In the genomic region with DNA sequence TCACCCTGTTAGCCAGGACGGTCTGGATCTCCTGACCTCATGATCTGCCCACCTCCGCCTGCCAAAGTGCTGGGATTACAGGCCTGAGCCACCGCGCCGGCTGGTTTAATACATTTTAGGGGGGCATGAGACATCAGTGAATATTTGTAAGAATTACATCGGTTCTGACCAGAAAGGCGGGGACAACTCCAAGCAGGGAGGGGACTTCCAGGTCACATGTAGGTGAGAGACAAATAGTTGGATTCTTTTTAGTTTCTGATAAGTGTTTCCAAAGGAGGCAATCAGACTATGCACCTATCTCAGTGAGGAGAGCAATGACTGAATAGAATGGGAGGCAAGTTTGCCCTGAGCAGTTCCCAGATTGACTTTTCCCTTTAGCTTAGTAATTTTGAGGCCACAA, we compare ENCODE assay signal across 13 cellular contexts. TPM values are rescaled to one million over a fixed set of nuclear protein-coding genes. Genes with fewer than 3 reads are reported as not detected.
DNase-seq lines count a peak whose midpoint lies in the region; ATAC-seq and TF ChIP-seq lines count a peak whose summit lies in the region.
"Had no signal": no experiment of that assay in that cellular context is flagged by ENCODE, and none has a peak within 500 bp of the region (broad histone marks: within the 10 kb centered on the region; RNA-seq: fewer than 3 reads in every experiment).

No MANE protein-coding gene starts in this region.

- no peak for TF ChIP-seq CTCF in OCI-LY3 (IDR thresholded peaks at IDR 0.05; ENCODE audit: low read depth, low read length)
- no peak for TF ChIP-seq CTCF in progenitor cell of endocrine pancreas (IDR thresholded peaks at IDR 0.05; ENCODE audit: unreplicated experiment)

- H3K4me1 ChIP-seq in OCI-LY3 (ENCODE audit: low read length) = peaks cover 36% of the 10 kb centered on the region

- H3K27me3 Mint-ChIP-seq in activated T-cell treated with anti-CD3 and anti-CD28 coated beads, Interleukin-2, amount 50 U/mL, for 4 hours (ENCODE audit: low read depth) = no peaks in the 10 kb centered on the region
- no peaks in the 10 kb centered on the region for H3K27me3 Mint-ChIP-seq in central memory CD8-positive, alpha-beta T cell
- H3K27me3 Mint-ChIP-seq in progenitor cell of endocrine pancreas = no peaks in the 10 kb centered on the region
- H3K27me3 Mint-ChIP-seq: dendritic cell treated with granulocyte-macrophage colony-stimulating factor and Interleukin-4, amounts not matched to agents 40 ng/mL and 50 ng/mL, for 4 days had no signal

- ATAC-seq in activated T-cell treated with anti-CD3 and anti-CD28 coated beads, Interleukin-2, amount 50 U/mL, for 4 hours = no peak
- no peak for ATAC-seq in central memory CD8-positive, alpha-beta T cell (replicated peaks; ENCODE audit: extremely low read depth, poor library complexity, severe bottlenecking)
- ATAC-seq: upper lobe of right lung had no signal

- peak overlapping the region; percentile 73; the same call in 1 of the 2 replicates for H3K27ac ChIP-seq in OCI-LY3 (ENCODE audit: low read length)

- H3K79me2 ChIP-seq in OCI-LY3 (ENCODE audit: low read length) = peaks cover 66% of the 10 kb centered on the region

- peak overlapping the region; percentile 64 for H3K4me3 Mint-ChIP-seq in activated T-cell treated with anti-CD3 and anti-CD28 coated beads, Interleukin-2, amount 50 U/mL, for 4 hours
- peak overlapping the region; percentile 37 for H3K4me3 Mint-ChIP-seq in central memory CD8-positive, alpha-beta T cell
- H3K4me3 Mint-ChIP-seq in progenitor cell of endocrine pancreas (ENCODE audit: low read depth) = peak overlapping the region; percentile 94

- H3K36me3 Mint-ChIP-seq in activated T-cell treated with anti-CD3 and anti-CD28 coated beads, Interleukin-2, amount 50 U/mL, for 4 hours (ENCODE audit: insufficient read depth) = peaks cover 20% of the 10 kb centered on the region
- peaks cover 22% of the 10 kb centered on the region for H3K36me3 Mint-ChIP-seq in central memory CD8-positive, alpha-beta T cell (ENCODE audit: insufficient read depth)
- H3K36me3 Mint-ChIP-seq in progenitor cell of endocrine pancreas (ENCODE audit: insufficient read depth) = peaks cover 9% of the 10 kb centered on the region

- peak overlapping the region; percentile 69 for H3K4me2 ChIP-seq in OCI-LY3 (ENCODE audit: low read length)

- H3K36me3 ChIP-seq in OCI-LY3 (replicated peaks; ENCODE audit: low read depth, low read length) = no peaks in the 10 kb centered on the region
- H3K36me3 ChIP-seq: upper lobe of right lung had no signal

- H3K9me3 ChIP-seq in OCI-LY3 (ENCODE audit: insufficient read depth, low read length) = no peaks in the 10 kb centered on the region
- H3K9me3 ChIP-seq: upper lobe of right lung had no signal

- no peak overlapping the region for H2AFZ ChIP-seq in OCI-LY3 (ENCODE audit: low read depth, low read length)

- no peak for DNase-seq in activated T-cell treated with anti-CD3 and anti-CD28 coated beads, Interleukin-2, amount 50 U/mL, for 4 hours
- no peak for DNase-seq in activated T-cell treated with anti-CD3 and anti-CD28 coated beads, Interleukin-2, amount 50 U/mL, for 48 hours
- no peak for DNase-seq in central memory CD8-positive, alpha-beta T cell (ENCODE audit: low spot score in 2 of 2)
- DNase-seq in progenitor cell of endocrine pancreas (ENCODE audit: low spot score, unreplicated experiment) (no peak), HuH-7.5 (ENCODE audit: low spot score) (no peak), glomerular visceral epithelial cell (ENCODE audit: extremely low spot score) (no peak), SW 1271 (lab: John Stamatoyannopoulos, UW) (no peak)
- DNase-seq: NCI-H1417 treated with DMSO at 0.1 percent for 48 hours, NCI-H526, SHP77, upper lobe of right lung had no signal

- H3K27ac Mint-ChIP-seq in central memory CD8-positive, alpha-beta T cell (ENCODE audit: low read depth) = no peak overlapping the region
- H3K27ac Mint-ChIP-seq in progenitor cell of endocrine pancreas = peak overlapping the region; percentile 91

- H3K4me3 ChIP-seq in OCI-LY3 (ENCODE audit: low read length) = peak overlapping the region; percentile 78

- no peaks in the 10 kb centered on the region for H3K27me3 ChIP-seq in OCI-LY3 (ENCODE audit: low read depth, low read length)
- H3K27me3 ChIP-seq: upper lobe of right lung had no signal

- peaks cover 61% of the 10 kb centered on the region for H3K4me1 Mint-ChIP-seq in activated T-cell treated with anti-CD3 and anti-CD28 coated beads, Interleukin-2, amount 50 U/mL, for 4 hours (ENCODE audit: low read depth)
- H3K4me1 Mint-ChIP-seq in central memory CD8-positive, alpha-beta T cell = peaks cover 57% of the 10 kb centered on the region
- H3K4me1 Mint-ChIP-seq in progenitor cell of endocrine pancreas (ENCODE audit: low read depth) = peaks cover 72% of the 10 kb centered on the region

- H3K9me3 Mint-ChIP-seq in activated T-cell treated with anti-CD3 and anti-CD28 coated beads, Interleukin-2, amount 50 U/mL, for 4 hours = no peaks in the 10 kb centered on the region
- H3K9me3 Mint-ChIP-seq in central memory CD8-positive, alpha-beta T cell = no peaks in the 10 kb centered on the region
- no peaks in the 10 kb centered on the region for H3K9me3 Mint-ChIP-seq in progenitor cell of endocrine pancreas (ENCODE audit: low read depth)
- H3K9me3 Mint-ChIP-seq: dendritic cell treated with granulocyte-macrophage colony-stimulating factor and Interleukin-4, amounts not matched to agents 40 ng/mL and 50 ng/mL, for 4 days had no signal

- H3K9ac ChIP-seq in OCI-LY3 (ENCODE audit: low read length) = peak overlapping the region; percentile 89; the same call in 1 of the 2 replicates

- H4K20me1 ChIP-seq in OCI-LY3 (ENCODE audit: insufficient read depth, low read length) = peaks cover 6% of the 10 kb centered on the region

RNA-seq across cellular contexts. Expression of gene ZNF552, which starts 3.7 kb away (rescaled TPM):
- total RNA-seq in activated T-cell treated with anti-CD3 and anti-CD28 coated beads, Interleukin-2, amount 50 U/mL, for 4 hours = 1 to 10 TPM; 6.4 to 7.9 (median 6.6) TPM
- total RNA-seq in progenitor cell of endocrine pancreas = 27.2 and 27.9 TPM in 2 replicates

RNA-seq across cellular contexts. Expression of gene ZNF587B, which starts 11.7 kb away (rescaled TPM):
- 10 to 100 TPM; 22.6 to 29.1 (median 27.9) TPM for total RNA-seq in activated T-cell treated with anti-CD3 and anti-CD28 coated beads, Interleukin-2, amount 50 U/mL, for 4 hours
- total RNA-seq in progenitor cell of endocrine pancreas = 24.9 and 29.8 TPM in 2 replicates

RNA-seq across cellular contexts. Expression of gene ZNF587, which starts 31.3 kb away (rescaled TPM):
- total RNA-seq in activated T-cell treated with anti-CD3 and anti-CD28 coated beads, Interleukin-2, amount 50 U/mL, for 4 hours = 10 to 100 TPM; 17.9 to 22.1 (median 20.8) TPM
- 88.4 and 93.7 TPM in 2 replicates for total RNA-seq in progenitor cell of endocrine pancreas

RNA-seq across cellular contexts. Expression of gene ZNF586, which starts 48.9 kb away (rescaled TPM):
- 10 to 100 TPM; 14.7 to 17.6 (median 15.5) TPM for total RNA-seq in activated T-cell treated with anti-CD3 and anti-CD28 coated beads, Interleukin-2, amount 50 U/mL, for 4 hours
- total RNA-seq in progenitor cell of endocrine pancreas = 33.1 and 33.2 TPM in 2 replicates

Comparison
In these comparisons a context has a peak if more than half of its experiments do, and no peak if none do; other contexts are left out.
1. H3K4me3 Mint-ChIP-seq: peak in every context shown above with its lines; median percentile 94 in progenitor cell of endocrine pancreas; 64 in activated T-cell treated with anti-CD3 and anti-CD28 coated beads, Interleukin-2, amount 50 U/mL, for 4 hours; 37 in central memory CD8-positive, alpha-beta T cell.